In the genomic region with DNA sequence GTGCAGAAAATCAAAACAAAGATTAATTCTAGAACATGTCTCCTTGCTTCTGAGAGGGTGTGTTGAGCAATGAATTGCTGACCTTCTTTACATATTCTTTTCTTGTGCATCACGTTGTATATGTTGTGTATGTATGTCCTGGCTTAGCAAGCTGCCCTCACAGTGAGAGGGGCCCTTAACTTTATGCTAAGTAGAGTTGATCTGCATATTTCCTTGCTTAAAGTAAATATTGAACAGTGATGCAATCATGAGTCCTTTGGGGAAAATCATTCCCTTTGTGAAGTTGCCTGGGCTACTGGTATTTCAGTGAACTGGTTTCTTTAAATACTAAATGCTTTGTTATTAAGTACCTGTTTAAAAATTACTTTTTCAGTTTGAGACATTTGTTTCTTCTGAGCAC, we compare ENCODE assay signal across 23 cellular contexts.
A peak's percentile ranks its signal among the peaks of the same experiment; 100 is the strongest.
DNase-seq lines count a peak whose midpoint lies in the region.
"Had no signal": no experiment of that assay in that cellular context is flagged by ENCODE, and none has a peak within 500 bp of the region (broad histone marks: within the 10 kb centered on the region; RNA-seq: fewer than 3 reads in every experiment).

No MANE protein-coding gene starts in this region.

- H3K36me3 ChIP-seq in SJCRH30 = no peaks in the 10 kb centered on the region
- H3K36me3 ChIP-seq: SJSA1 had no signal

- H3K4me1 ChIP-seq in SJCRH30 = peaks cover 21% of the 10 kb centered on the region
- H3K4me1 ChIP-seq: SJSA1 had no signal

- DNase-seq in NCI-H345 (lab: John Stamatoyannopoulos, UW) = peak; percentile 24
- DNase-seq in NCI-H345 treated with DMSO at 0.1 percent for 48 hours (lab: John Stamatoyannopoulos, UW; ENCODE audit: unreplicated experiment) = no peak
- peak in 1 of 2 experiments; percentile 20 for DNase-seq in SJCRH30
- peak; percentile 36 for DNase-seq in fibroblast of the conjunctiva (ENCODE audit: low read depth)
- no peak for DNase-seq in activated T-cell treated with anti-CD3 and anti-CD28 coated beads, Interleukin-2, amount 50 U/mL, for 48 hours
- DNase-seq in activated CD8-positive, alpha-beta memory T cell treated with anti-CD3 and anti-CD28 coated beads, Interleukin-2, amount 50 U/mL, for 48 hours = no peak
- no peak for DNase-seq in T-helper 1 cell
- no peak for DNase-seq in stimulated activated CD4-positive, alpha-beta T cell treated with anti-CD3 and anti-CD28 coated beads, Interleukin-1b, Interleukin-23, amount 100 ng/mL, for 48 hours
- DNase-seq: ACHN; AML-193; C1 segment of cervical spinal cord; CD8-positive, alpha-beta T cell; DND-41; KBM-7; MM.1S; NCI-H1048; NCI-H1436; NCI-H187 treated with DMSO at 0.1 percent for 48 hours; NCI-H2107; NCI-H524; NCI-H82 had no signal

- peaks cover 5% of the 10 kb centered on the region for H3K9me3 ChIP-seq in SJCRH30 (replicated peaks)
- H3K9me3 ChIP-seq: SJSA1 had no signal

- no peaks in the 10 kb centered on the region for H3K27me3 ChIP-seq in SJCRH30
- H3K27me3 ChIP-seq: SJSA1 had no signal

- H3K4me3 ChIP-seq in SJCRH30 = no peak overlapping the region
- H3K4me3 ChIP-seq: SJSA1 had no signal

- H3K27ac ChIP-seq in SJCRH30 = peak overlapping the region; percentile 2; the same call in 1 of the 2 replicates
- H3K27ac ChIP-seq: 22Rv1, SJSA1 had no signal

Comparison
In these comparisons a context has a peak if more than half of its experiments do, and no peak if none do; other contexts are left out.
1. DNase-seq: peak in NCI-H345 (single experiment) and fibroblast of the conjunctiva (single experiment); none in NCI-H345 treated with DMSO at 0.1 percent for 48 hours (single experiment), activated T-cell treated with anti-CD3 and anti-CD28 coated beads, Interleukin-2, amount 50 U/mL, for 48 hours (0 of 2), activated CD8-positive, alpha-beta memory T cell treated with anti-CD3 and anti-CD28 coated beads, Interleukin-2, amount 50 U/mL, for 48 hours (single experiment), T-helper 1 cell (0 of 5) and stimulated activated CD4-positive, alpha-beta T cell treated with anti-CD3 and anti-CD28 coated beads, Interleukin-1b, Interleukin-23, amount 100 ng/mL, for 48 hours (single experiment).